9 cellular contexts compared by ENCODE assay signal in the genomic region with DNA sequence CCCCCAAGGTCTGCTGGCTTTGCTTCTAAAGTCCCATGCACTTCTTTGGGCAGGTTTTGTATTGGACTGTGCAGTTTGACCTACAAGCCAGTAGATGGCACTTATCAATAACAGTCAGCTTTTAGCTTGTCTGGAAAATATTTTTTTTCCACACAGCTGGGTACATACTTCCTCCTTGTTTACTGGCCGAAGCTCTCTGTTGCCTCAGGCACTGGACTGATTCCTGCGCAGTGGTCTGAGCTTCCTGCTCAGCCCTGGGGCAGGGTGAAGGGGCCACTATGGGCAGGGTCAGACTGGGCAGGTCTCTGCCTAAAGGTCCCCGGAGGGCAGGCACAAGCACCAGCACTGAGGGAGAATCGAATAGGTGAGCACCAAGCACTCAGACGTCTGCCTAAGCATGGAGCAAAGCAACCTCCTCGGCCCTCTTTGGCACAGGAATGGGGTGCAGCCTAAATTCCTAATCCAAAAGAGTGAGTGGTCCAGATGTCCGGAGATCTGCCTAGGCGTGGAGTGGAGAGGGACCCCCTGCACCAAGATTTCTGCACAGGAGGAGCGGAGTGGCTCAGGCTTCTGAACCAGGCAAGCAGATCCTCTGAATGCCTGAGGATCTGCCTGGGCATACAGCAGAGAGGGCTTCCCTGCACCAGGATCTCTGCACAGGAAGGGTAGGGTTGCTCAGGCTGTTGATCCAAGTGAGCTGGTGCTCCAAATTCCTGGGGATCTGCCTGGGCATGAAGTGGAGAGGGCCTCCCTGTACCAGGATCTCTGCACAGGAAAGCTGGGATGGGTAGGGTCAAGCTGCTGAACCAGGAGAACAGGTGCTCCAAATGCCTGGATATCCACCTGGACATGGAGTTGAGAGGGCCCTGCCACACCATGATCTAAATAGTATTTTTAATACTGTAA.
DNase-seq lines count a peak whose midpoint lies in the region; ATAC-seq, FAIRE-seq and TF ChIP-seq lines count a peak whose summit lies in the region.
"Had no signal": no experiment of that assay in that cellular context is flagged by ENCODE, and none has a peak within 500 bp of the region (broad histone marks: within the 10 kb centered on the region; RNA-seq: fewer than 3 reads in every experiment).

No MANE protein-coding gene starts in this region.

- DNase-seq in SIG-M5 treated with dmso at 0.1 percent for 504 hours (lab: John Stamatoyannopoulos, UW; ENCODE audit: unreplicated experiment) = peak; percentile 20
- DNase-seq in SIG-M5 (lab: John Stamatoyannopoulos, UW) = no peak
- DNase-seq in Kasumi-1 (lab: John Stamatoyannopoulos, UW) = peak; percentile 21 to 27
- peak; percentile 61 for DNase-seq in bronchial epithelial cell (ENCODE audit: low read depth)
- peak; percentile 35 for DNase-seq in small intestine
- DNase-seq in activated T-cell treated with anti-CD3 and anti-CD28 coated beads, Interleukin-2, amount 50 U/mL, for 72 hours = no peak

- no peak overlapping the region for H3K27ac ChIP-seq in small intestine (ENCODE audit: low read depth in 1 of 2, low read length in 1 of 2)
- H3K27ac ChIP-seq: BLaER1 had no signal

- H3K4me1 Mint-ChIP-seq in activated T-cell treated with anti-CD3 and anti-CD28 coated beads, Interleukin-2, amount 50 U/mL, for 72 hours (ENCODE audit: low read depth) = no peaks in the 10 kb centered on the region

- peaks cover 0 to 2% of the 10 kb centered on the region in 2 donors for H3K36me3 Mint-ChIP-seq in activated T-cell treated with anti-CD3 and anti-CD28 coated beads, Interleukin-2, amount 50 U/mL, for 72 hours (ENCODE audit: insufficient read depth in 2 of 2)

- WGBS in small intestine, 3 donors = 78 to 80% (median 79%) methylated on average over 9 of the region's 9 CpGs

- peaks cover 12% of the 10 kb centered on the region for H3K27me3 Mint-ChIP-seq in activated T-cell treated with anti-CD3 and anti-CD28 coated beads, Interleukin-2, amount 50 U/mL, for 72 hours (ENCODE audit: low read depth)

- FAIRE-seq in bronchial epithelial cell (lab: Jason Lieb, UNC) (peak; percentile 47), small intestine (lab: Jason Lieb, UNC) (no peak)

- no peak overlapping the region for H3K4me3 Mint-ChIP-seq in activated T-cell treated with anti-CD3 and anti-CD28 coated beads, Interleukin-2, amount 50 U/mL, for 72 hours

- peaks cover 3 to 7% of the 10 kb centered on the region in 2 donors for H3K9me3 Mint-ChIP-seq in activated T-cell treated with anti-CD3 and anti-CD28 coated beads, Interleukin-2, amount 50 U/mL, for 72 hours

- TF ChIP-seq CTCF in bronchial epithelial cell (IDR thresholded peaks at IDR 0.05; ENCODE audit: insufficient read depth, low read length, severe bottlenecking) = peak; percentile 55

- H3K4me3 ChIP-seq in bronchial epithelial cell (ENCODE audit: low read depth, low read length) = no peak overlapping the region
- H3K4me3 ChIP-seq in small intestine (ENCODE audit: low read depth in 1 of 2, low read length in 2 of 2) = no peak overlapping the region
- H3K4me3 ChIP-seq: BLaER1 had no signal

- H3K27me3 ChIP-seq in bronchial epithelial cell (ENCODE audit: control insufficient read depth, insufficient read depth, low read length) (no peaks in the 10 kb centered on the region), small intestine (ENCODE audit: control insufficient read depth in 2 of 2, insufficient read depth in 2 of 2, low read length in 2 of 2) (no peaks in the 10 kb centered on the region)
- H3K27me3 ChIP-seq: BLaER1 had no signal

- no peaks in the 10 kb centered on the region for H3K4me1 ChIP-seq in small intestine (ENCODE audit: control insufficient read depth in 2 of 2, insufficient read depth in 1 of 2, low read depth in 1 of 2, low read length in 1 of 2)
- H3K4me1 ChIP-seq: BLaER1 had no signal

- H3K36me3 ChIP-seq in bronchial epithelial cell (ENCODE audit: control insufficient read depth, insufficient read depth, low read length) = no peaks in the 10 kb centered on the region
- H3K36me3 ChIP-seq in small intestine (ENCODE audit: control insufficient read depth in 2 of 2, insufficient read depth in 2 of 2, low read length in 2 of 2) = no peaks in the 10 kb centered on the region
- H3K36me3 ChIP-seq: BLaER1 had no signal

- ATAC-seq in GM19467 (IDR thresholded peaks at IDR 0.05; ENCODE audit: unreplicated experiment) (no peak), HG03354 (IDR thresholded peaks at IDR 0.05; ENCODE audit: poor library complexity, severe bottlenecking, unreplicated experiment) (no peak)
- ATAC-seq in activated T-cell treated with anti-CD3 and anti-CD28 coated beads, Interleukin-2, amount 50 U/mL, for 72 hours (replicated peaks in 1 of 2) = no peak

- H3K9me3 ChIP-seq in small intestine (ENCODE audit: control insufficient read depth, low read depth) = no peaks in the 10 kb centered on the region

- H3K27ac Mint-ChIP-seq in activated T-cell treated with anti-CD3 and anti-CD28 coated beads, Interleukin-2, amount 50 U/mL, for 72 hours = no peak overlapping the region

Comparison
In these comparisons a context has a peak if more than half of its experiments do, and no peak if none do; other contexts are left out.
1. DNase-seq: peak in SIG-M5 treated with dmso at 0.1 percent for 504 hours (single experiment), Kasumi-1 (2 of 2), bronchial epithelial cell (single experiment) and small intestine (single experiment); none in SIG-M5 (single experiment) and activated T-cell treated with anti-CD3 and anti-CD28 coated beads, Interleukin-2, amount 50 U/mL, for 72 hours (0 of 2).